1 cellular context compared by ENCODE assay signal in the genomic region with DNA sequence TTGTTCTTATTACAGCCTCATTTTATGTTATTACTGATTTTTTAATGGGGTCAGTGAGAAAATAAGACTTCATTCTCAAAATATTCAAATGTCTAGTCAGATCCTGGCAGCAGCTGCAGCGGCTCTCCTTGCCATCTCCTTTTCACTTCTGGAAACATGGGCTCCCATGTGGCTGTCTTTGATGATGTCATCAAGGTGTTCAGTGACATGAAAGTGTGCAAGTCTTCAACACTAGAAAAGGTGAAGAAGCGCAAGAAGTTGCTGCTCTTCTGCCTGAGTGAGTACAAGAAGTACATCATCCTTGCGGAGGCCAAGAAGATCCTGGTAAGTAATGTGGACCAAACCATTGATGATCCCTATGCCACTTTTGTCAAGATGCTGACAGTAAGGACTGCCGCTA.
TF ChIP-seq lines count a peak whose summit lies in the region.

No MANE protein-coding gene starts in this region.

TF ChIP-seq in A549, 52 proteins besides CTCF, POLR2A, EP300 and RAD21 (continued from another document):
- TF ChIP-seq REST (IDR thresholded peaks at IDR 0.05): no peak
- TF ChIP-seq, protein P1, sequence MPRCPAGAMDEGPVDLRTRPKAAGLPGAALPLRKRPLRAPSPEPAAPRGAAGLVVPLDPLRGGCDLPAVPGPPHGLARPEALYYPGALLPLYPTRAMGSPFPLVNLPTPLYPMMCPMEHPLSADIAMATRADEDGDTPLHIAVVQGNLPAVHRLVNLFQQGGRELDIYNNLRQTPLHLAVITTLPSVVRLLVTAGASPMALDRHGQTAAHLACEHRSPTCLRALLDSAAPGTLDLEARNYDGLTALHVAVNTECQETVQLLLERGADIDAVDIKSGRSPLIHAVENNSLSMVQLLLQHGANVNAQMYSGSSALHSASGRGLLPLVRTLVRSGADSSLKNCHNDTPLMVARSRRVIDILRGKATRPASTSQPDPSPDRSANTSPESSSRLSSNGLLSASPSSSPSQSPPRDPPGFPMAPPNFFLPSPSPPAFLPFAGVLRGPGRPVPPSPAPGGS (IDR thresholded peaks at IDR 0.05): no peak
- no peak for TF ChIP-seq MAX (IDR thresholded peaks at IDR 0.05)
- no peak for TF ChIP-seq ESRRA (IDR thresholded peaks at IDR 0.05; ENCODE audit: borderline replicate concordance, low read length)
